ENCODE assay signal across 1 cellular context in the genomic region with DNA sequence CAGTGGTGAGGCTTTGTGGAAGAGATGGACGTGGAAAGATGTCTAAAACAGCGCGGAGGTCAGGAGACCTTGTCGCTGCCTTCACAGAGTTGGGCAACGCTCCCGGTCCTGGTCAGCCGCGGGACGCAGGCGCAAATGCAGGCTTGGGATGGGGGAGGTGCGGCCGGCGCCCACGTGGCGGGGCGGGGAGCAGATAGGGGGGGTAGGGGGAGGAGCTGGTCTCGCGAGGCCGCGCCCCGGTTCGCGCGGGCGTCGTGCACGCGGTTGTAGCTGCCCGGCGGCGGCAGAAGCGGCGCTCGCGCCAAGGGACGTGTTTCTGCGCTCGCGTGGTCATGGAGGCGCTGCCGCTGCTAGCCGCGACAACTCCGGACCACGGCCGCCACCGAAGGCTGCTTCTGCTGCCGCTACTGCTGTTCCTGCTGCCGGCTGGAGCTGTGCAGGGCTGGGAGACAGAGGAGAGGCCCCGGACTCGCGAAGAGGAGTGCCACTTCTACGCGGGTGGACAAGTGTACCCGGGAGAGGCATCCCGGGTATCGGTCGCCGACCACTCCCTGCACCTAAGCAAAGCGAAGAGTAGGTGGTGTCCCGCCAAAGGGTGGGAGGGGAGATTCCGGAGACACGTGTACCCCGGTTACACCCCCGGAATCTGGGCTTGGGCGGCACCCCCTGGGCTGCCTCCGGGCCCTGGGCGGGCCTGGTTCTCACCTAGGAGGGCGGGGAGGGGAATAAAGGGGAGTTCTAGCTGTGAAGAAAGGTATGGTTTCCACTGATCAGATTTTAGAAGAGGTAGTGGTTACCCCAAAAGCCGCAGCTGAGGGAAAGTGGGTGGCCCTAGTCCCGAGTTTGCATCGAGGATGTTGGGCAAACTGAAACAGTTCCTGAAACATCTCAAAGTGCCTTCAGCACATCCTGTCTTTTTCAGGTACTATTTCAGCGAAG.
TF ChIP-seq lines count a peak whose summit lies in the region.

Gene PRDX4 (plus strand): TSS at position 255 of the 939 bp plus-strand sequence. CDS start 78 bp downstream, at position 333.

TF ChIP-seq in HEK293, 187 proteins besides CTCF, POLR2A, EP300 and RAD21 (continued from another document and continues in another):
- TF ChIP-seq ZIC2 (tag by site-specific recombination; IDR thresholded peaks at IDR 0.05) (no peak), ZNF639 (tag by site-specific recombination; IDR thresholded peaks at IDR 0.05) (no peak), ZNF175 (tag by site-specific recombination; IDR thresholded peaks at IDR 0.05) (no peak), ZSCAN18 (tag by site-specific recombination; IDR thresholded peaks at IDR 0.05) (no peak), ZNF837 (tag by site-specific recombination; IDR thresholded peaks at IDR 0.05) (no peak), ZNF292 (tag by site-specific recombination; IDR thresholded peaks at IDR 0.05; ENCODE audit: borderline replicate concordance, low read depth) (no peak), ZNF157 (tag by site-specific recombination; IDR thresholded peaks at IDR 0.05) (no peak), ZSCAN30 (tag by site-specific recombination; IDR thresholded peaks at IDR 0.05) (0 out of 2 replicates have a peak, but pooled peaks have one; percentile 13), SP2 (tag by site-specific recombination; IDR thresholded peaks at IDR 0.05) (0 out of 2 replicates have a peak, but pooled peaks have one; percentile 5), BCL11A (tag by site-specific recombination; IDR thresholded peaks at IDR 0.05; ENCODE audit: low read depth) (no peak), RBAK (tag by site-specific recombination; IDR thresholded peaks at IDR 0.05) (no peak), ZNF214 (tag by site-specific recombination; IDR thresholded peaks at IDR 0.05; ENCODE audit: borderline replicate concordance) (no peak), GLIS1 (tag by site-specific recombination; IDR thresholded peaks at IDR 0.05) (0 out of 2 replicates have a peak, but pooled peaks have one; percentile 33), ZNF514 (tag by site-specific recombination; IDR thresholded peaks at IDR 0.05) (no peak), ZNF350 (tag by site-specific recombination; IDR thresholded peaks at IDR 0.05) (no peak), ZNF302 (tag by site-specific recombination; IDR thresholded peaks at IDR 0.05; ENCODE audit: low read depth) (no peak), ZBTB8A (tag by site-specific recombination; IDR thresholded peaks at IDR 0.05) (peak; percentile 31; the same call in 1 of the 2 replicates), ZNF184 (tag by site-specific recombination; IDR thresholded peaks at IDR 0.05) (no peak), SP3 (tag by site-specific recombination; IDR thresholded peaks at IDR 0.05) (peak; percentile 68), ZNF280C (tag by site-specific recombination; IDR thresholded peaks at IDR 0.05) (no peak), MZF1 (tag by site-specific recombination; IDR thresholded peaks at IDR 0.05; ENCODE audit: borderline replicate concordance) (no peak), ZNF610 (tag by site-specific recombination; IDR thresholded peaks at IDR 0.05; ENCODE audit: borderline replicate concordance) (peak; percentile 48; the same call in 1 of the 2 replicates), ZNF768 (tag by site-specific recombination; IDR thresholded peaks at IDR 0.05) (no peak), ZNF121 (tag by site-specific recombination; IDR thresholded peaks at IDR 0.05) (no peak), ZNF704 (tag by site-specific recombination; IDR thresholded peaks at IDR 0.05) (no peak), PRDM1 (tag by site-specific recombination; IDR thresholded peaks at IDR 0.05) (no peak), PRDM2 (tag by site-specific recombination; IDR thresholded peaks at IDR 0.05; ENCODE audit: borderline replicate concordance) (no peak), ZNF394 (tag by site-specific recombination; IDR thresholded peaks at IDR 0.05; ENCODE audit: borderline replicate concordance) (0 out of 2 replicates have a peak, but pooled peaks have one; percentile 35), ZNF221 (tag by site-specific recombination; IDR thresholded peaks at IDR 0.05; ENCODE audit: borderline replicate concordance) (no peak), ZNF398 (tag by site-specific recombination; IDR thresholded peaks at IDR 0.05) (peak; percentile 81), ZNF423 (tag by site-specific recombination; IDR thresholded peaks at IDR 0.05) (no peak), ZNF391 (tag by site-specific recombination; IDR thresholded peaks at IDR 0.05; ENCODE audit: borderline replicate concordance, low read depth) (0 out of 2 replicates have a peak, but pooled peaks have one; percentile 25)
- TF ChIP-seq, protein P1, sequence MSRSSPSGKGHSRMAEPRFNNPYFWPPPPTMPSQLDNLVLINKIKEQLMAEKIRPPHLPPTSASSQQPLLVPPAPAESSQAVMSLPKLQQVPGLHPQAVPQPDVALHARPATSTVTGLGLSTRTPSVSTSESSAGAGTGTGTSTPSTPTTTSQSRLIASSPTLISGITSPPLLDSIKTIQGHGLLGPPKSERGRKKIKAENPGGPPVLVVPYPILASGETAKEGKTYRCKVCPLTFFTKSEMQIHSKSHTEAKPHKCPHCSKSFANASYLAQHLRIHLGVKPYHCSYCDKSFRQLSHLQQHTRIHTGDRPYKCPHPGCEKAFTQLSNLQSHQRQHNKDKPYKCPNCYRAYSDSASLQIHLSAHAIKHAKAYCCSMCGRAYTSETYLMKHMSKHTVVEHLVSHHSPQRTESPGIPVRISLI (tag by site-specific recombination; IDR thresholded peaks at IDR 0.05), result no peak
- TF ChIP-seq, protein P2, sequence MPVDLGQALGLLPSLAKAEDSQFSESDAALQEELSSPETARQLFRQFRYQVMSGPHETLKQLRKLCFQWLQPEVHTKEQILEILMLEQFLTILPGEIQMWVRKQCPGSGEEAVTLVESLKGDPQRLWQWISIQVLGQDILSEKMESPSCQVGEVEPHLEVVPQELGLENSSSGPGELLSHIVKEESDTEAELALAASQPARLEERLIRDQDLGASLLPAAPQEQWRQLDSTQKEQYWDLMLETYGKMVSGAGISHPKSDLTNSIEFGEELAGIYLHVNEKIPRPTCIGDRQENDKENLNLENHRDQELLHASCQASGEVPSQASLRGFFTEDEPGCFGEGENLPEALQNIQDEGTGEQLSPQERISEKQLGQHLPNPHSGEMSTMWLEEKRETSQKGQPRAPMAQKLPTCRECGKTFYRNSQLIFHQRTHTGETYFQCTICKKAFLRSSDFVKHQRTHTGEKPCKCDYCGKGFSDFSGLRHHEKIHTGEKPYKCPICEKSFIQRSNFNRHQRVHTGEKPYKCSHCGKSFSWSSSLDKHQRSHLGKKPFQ (tag by site-specific recombination; IDR thresholded peaks at IDR 0.05), result no peak
- TF ChIP-seq, protein P3, sequence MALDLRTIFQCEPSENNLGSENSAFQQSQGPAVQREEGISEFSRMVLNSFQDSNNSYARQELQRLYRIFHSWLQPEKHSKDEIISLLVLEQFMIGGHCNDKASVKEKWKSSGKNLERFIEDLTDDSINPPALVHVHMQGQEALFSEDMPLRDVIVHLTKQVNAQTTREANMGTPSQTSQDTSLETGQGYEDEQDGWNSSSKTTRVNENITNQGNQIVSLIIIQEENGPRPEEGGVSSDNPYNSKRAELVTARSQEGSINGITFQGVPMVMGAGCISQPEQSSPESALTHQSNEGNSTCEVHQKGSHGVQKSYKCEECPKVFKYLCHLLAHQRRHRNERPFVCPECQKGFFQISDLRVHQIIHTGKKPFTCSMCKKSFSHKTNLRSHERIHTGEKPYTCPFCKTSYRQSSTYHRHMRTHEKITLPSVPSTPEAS (tag by site-specific recombination; IDR thresholded peaks at IDR 0.05), result 0 out of 2 replicates have a peak, but pooled peaks have one; percentile 11
